Comparison of ENCODE assay signal across 8 cellular contexts in the genomic region with DNA sequence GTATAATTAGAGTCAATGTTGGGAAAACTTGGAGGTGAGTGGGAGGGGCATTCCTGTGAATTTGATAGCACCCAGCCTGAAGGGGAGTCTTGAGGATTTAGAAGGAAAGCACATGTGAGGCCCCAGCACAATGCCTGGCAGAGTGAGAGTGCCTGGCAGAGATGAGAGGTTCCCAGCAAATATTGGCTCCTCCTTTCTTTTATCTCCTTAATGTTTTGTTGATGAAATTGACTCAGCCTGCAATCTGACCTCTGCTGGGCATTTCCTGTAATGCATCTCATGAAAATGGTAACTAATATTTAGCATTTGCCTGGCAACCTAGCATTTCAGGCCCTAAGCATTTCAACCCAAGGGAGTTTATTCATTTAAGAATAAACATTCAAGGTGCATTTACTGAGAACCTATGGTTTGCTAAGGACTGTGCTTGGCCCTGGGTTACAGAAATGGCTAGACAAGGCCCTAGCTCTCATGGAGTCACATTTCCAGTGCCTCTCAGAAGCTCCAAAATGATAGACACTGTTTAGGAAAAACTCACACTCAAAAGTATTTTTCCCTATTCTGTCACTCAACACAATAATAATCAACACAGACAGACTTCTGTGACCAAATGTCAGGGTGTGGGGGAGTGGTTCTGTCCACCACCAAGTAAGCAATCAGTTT. TPM values are rescaled to one million over a fixed set of nuclear protein-coding genes. Genes with fewer than 3 reads are reported as not detected.
DNase-seq lines count a peak whose midpoint lies in the region; ATAC-seq and TF ChIP-seq lines count a peak whose summit lies in the region.

No MANE protein-coding gene starts in this region.

- H3K23ac ChIP-seq in mesenchymal stem cell (ENCODE audit: low read length in 2 of 2) = no peak overlapping the region

- peak overlapping the region; percentile 18 for H3K9ac ChIP-seq in mesenchymal stem cell (ENCODE audit: low read length)

- H3K27ac ChIP-seq in WERI-Rb-1 (no peak overlapping the region), mesenchymal stem cell (ENCODE audit: low read length, poor library complexity, severe bottlenecking) (no peak overlapping the region)

- no peak overlapping the region for H3K18ac ChIP-seq in mesenchymal stem cell (ENCODE audit: low read depth in 1 of 2, low read length in 2 of 2)

- ATAC-seq in HG03135 (IDR thresholded peaks at IDR 0.05; ENCODE audit: unreplicated experiment) = no peak

- DNase-seq in AG04449 (ENCODE audit: low read depth, low spot score) = no peak
- DNase-seq in NCI-H1694 (lab: John Stamatoyannopoulos, UW) = peak; percentile 8
- peak; percentile 24 for DNase-seq in WERI-Rb-1
- peak; percentile 4 for DNase-seq in effector CD8-positive, alpha-beta T cell (lab: John Stamatoyannopoulos, UW)
- DNase-seq in mesenchymal stem cell = peak; percentile 71
- peak; percentile 58 for DNase-seq in stromal cell of bone marrow (ENCODE audit: low read depth)

- POLR2A ChIA-PET in AG04449 (lab: Yijun Ruan, JAX) = interaction anchor here (1.5 kb wide), 1 partner anchor 18 kb away, joined by 3 read pairs; no protein-coding TSS in a partner anchor

- H3K4me3 ChIP-seq in AG04449 (ENCODE audit: low read depth, low read length) = no peak overlapping the region
- no peak overlapping the region for H3K4me3 ChIP-seq in WERI-Rb-1 (ENCODE audit: low read depth, low read length)
- no peak overlapping the region for H3K4me3 ChIP-seq in mesenchymal stem cell (ENCODE audit: insufficient read depth in 1 of 2, low read depth in 1 of 2, low read length in 2 of 2)

- H3K36me3 ChIP-seq in WERI-Rb-1 (no peaks in the 10 kb centered on the region; the same call in none of the 2 replicates), mesenchymal stem cell (ENCODE audit: control insufficient read depth in 1 of 2, insufficient read depth in 2 of 2, low read depth in 1 of 2, low read length in 2 of 2) (peaks cover 10 to 61% of the 10 kb centered on the region in 2 experiments)

- H2AFZ ChIP-seq in mesenchymal stem cell (ENCODE audit: low read depth, low read length) = no peak overlapping the region

- H2BK5ac ChIP-seq in mesenchymal stem cell (ENCODE audit: low read depth, low read length, poor library complexity, severe bottlenecking) = no peak overlapping the region

- H2BK15ac ChIP-seq in mesenchymal stem cell (ENCODE audit: low read depth, poor library complexity, severe bottlenecking) = no peak overlapping the region

- no peak overlapping the region for H4K91ac ChIP-seq in mesenchymal stem cell (ENCODE audit: low read length)

- H2BK120ac ChIP-seq in mesenchymal stem cell (ENCODE audit: low read depth, low read length) = no peak overlapping the region

- no peaks in the 10 kb centered on the region for H3K27me3 ChIP-seq in WERI-Rb-1 (ENCODE audit: insufficient read depth, low read depth, severe bottlenecking)
- H3K27me3 ChIP-seq in mesenchymal stem cell (ENCODE audit: control insufficient read depth in 1 of 2, insufficient read depth in 1 of 2, low read length in 2 of 2) = no peaks in the 10 kb centered on the region

- TF ChIP-seq CTCF in AG04449 (IDR thresholded peaks at IDR 0.05; ENCODE audit: insufficient read depth, low read length, missing control alignments) (peak; percentile 65), GM12873 (IDR thresholded peaks at IDR 0.05; ENCODE audit: insufficient read depth, low read depth, low read length, missing control alignments) (peak; percentile 69), WERI-Rb-1 (IDR thresholded peaks at IDR 0.05; ENCODE audit: low read depth, low read length) (peak; percentile 58; the same call in 1 of the 2 replicates)

- H3K14ac ChIP-seq in mesenchymal stem cell (ENCODE audit: low read length in 2 of 2) = no peak overlapping the region

- H3K4me2 ChIP-seq in mesenchymal stem cell (ENCODE audit: low read length, poor library complexity, severe bottlenecking) = no peak overlapping the region

- no peak overlapping the region for H2AK5ac ChIP-seq in mesenchymal stem cell (ENCODE audit: low read length, severe bottlenecking)

- H3K9me3 ChIP-seq in WERI-Rb-1 (ENCODE audit: severe bottlenecking) (no peaks in the 10 kb centered on the region), mesenchymal stem cell (ENCODE audit: control insufficient read depth, low read length) (no peaks in the 10 kb centered on the region)

- H3K79me1 ChIP-seq in mesenchymal stem cell (replicated peaks; ENCODE audit: low read length, poor library complexity, severe bottlenecking) = no peaks in the 10 kb centered on the region

- H3K4me1 ChIP-seq in mesenchymal stem cell (ENCODE audit: control insufficient read depth, insufficient read depth, low read depth, low read length) = no peaks in the 10 kb centered on the region

- H3K4ac ChIP-seq in mesenchymal stem cell (ENCODE audit: low read depth in 1 of 2, low read length in 2 of 2) = no peak overlapping the region

- CTCF ChIA-PET in AG04449 (lab: Yijun Ruan, JAX) = interaction anchor here (0.6 to 5.0 kb wide), 25 partner anchors 10 to 237 kb away, joined by 3 to 155 read pairs (median 6); partner anchors contain the start of genes HTD2, PDHB, PXK and RPP14

- H2BK12ac ChIP-seq in mesenchymal stem cell (ENCODE audit: low read length in 2 of 2) = no peak overlapping the region

- H4K8ac ChIP-seq in mesenchymal stem cell (ENCODE audit: low read length) = no peak overlapping the region

RNA-seq across cellular contexts. Expression of gene PDHB, which starts 19.0 kb away (rescaled TPM):
- polyA plus RNA-seq in mesenchymal stem cell (2013, experiment 1 of 2) = 71.9 TPM
- 76.5 TPM for polyA plus RNA-seq in mesenchymal stem cell (2013, experiment 2 of 2)
